In genomic region chr9:134992755-134993124, GRCh38 we compare ENCODE assay signal across 2 cellular contexts.
TF ChIP-seq lines count a peak whose summit lies in the region.

No MANE protein-coding gene starts in this region.

TF ChIP-seq in GM23338, 12 proteins besides CTCF, POLR2A, EP300 and RAD21 (continued from another document):
- TF ChIP-seq REST (IDR thresholded peaks at IDR 0.05; ENCODE audit: unreplicated experiment) (no peak), CREB1 (CRISPR knock-in tag; IDR thresholded peaks at IDR 0.05; ENCODE audit: low read depth) (no peak), EZH2phosphoT487 (IDR thresholded peaks at IDR 0.05; ENCODE audit: unreplicated experiment) (no peak), EZH2 (IDR thresholded peaks at IDR 0.05; ENCODE audit: low read depth, unreplicated experiment) (no peak), ZNF331 (CRISPR knock-in tag; IDR thresholded peaks at IDR 0.05; ENCODE audit: low read depth) (no peak), ZNF462 (CRISPR knock-in tag; IDR thresholded peaks at IDR 0.05) (no peak), NANOG (IDR thresholded peaks at IDR 0.05; ENCODE audit: borderline replicate concordance) (no peak), POLR2AphosphoS5 (IDR thresholded peaks at IDR 0.05; ENCODE audit: low read depth) (no peak), ZNF114 (CRISPR knock-in tag; IDR thresholded peaks at IDR 0.05) (no peak)
TF ChIP-seq in GM23338: peak in this region for 0.

TF ChIP-seq in SK-N-SH, 30 proteins besides CTCF, POLR2A, EP300 and RAD21 (continued from another document):
- TF ChIP-seq ZBTB33 (IDR thresholded peaks at IDR 0.05; ENCODE audit: borderline replicate concordance, low read depth) = no peak
- TF ChIP-seq FOXJ3 (CRISPR knock-in tag; IDR thresholded peaks at IDR 0.05) = no peak
- no peak for TF ChIP-seq POLR2AphosphoS5 (IDR thresholded peaks at IDR 0.05; ENCODE audit: low read depth, low read length)
- TF ChIP-seq REST (IDR thresholded peaks at IDR 0.05; ENCODE audit: low read depth, low read length) = no peak
- TF ChIP-seq RCOR1 (IDR thresholded peaks at IDR 0.05; ENCODE audit: low read length) = no peak
- TF ChIP-seq SIN3A (IDR thresholded peaks at IDR 0.05; ENCODE audit: borderline replicate concordance, low read depth, low read length) = no peak
- no peak for TF ChIP-seq MEF2A (IDR thresholded peaks at IDR 0.05; ENCODE audit: borderline replicate concordance, low read depth)
- no peak for TF ChIP-seq TCF12 (IDR thresholded peaks at IDR 0.05)
- no peak for TF ChIP-seq MXI1 (IDR thresholded peaks at IDR 0.05; ENCODE audit: low read depth, low read length)
- no peak for TF ChIP-seq RXRA (IDR thresholded peaks at IDR 0.05; ENCODE audit: borderline replicate concordance, low read depth)
- TF ChIP-seq, protein P1, sequence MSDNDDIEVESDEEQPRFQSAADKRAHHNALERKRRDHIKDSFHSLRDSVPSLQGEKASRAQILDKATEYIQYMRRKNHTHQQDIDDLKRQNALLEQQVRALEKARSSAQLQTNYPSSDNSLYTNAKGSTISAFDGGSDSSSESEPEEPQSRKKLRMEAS (IDR thresholded peaks at IDR 0.05; ENCODE audit: low read depth) = no peak
- TF ChIP-seq CHD2 (IDR thresholded peaks at IDR 0.05; ENCODE audit: low read length, partially characterized antibody) = no peak
